ENCODE assay signal across 1 cellular context in genomic region chr17:80036715-80037477, GRCh38.
TF ChIP-seq lines count a peak whose summit lies in the region.

No MANE protein-coding gene starts in this region.

TF ChIP-seq in liver, 16 proteins besides CTCF, POLR2A, EP300 and RAD21 (continued from another document):
- TF ChIP-seq REST (IDR thresholded peaks at IDR 0.05) = no peak
- TF ChIP-seq EGR1 (IDR thresholded peaks at IDR 0.05; ENCODE audit: low read depth in 2 of 2) = no peak
- no peak for TF ChIP-seq NR2F2 (IDR thresholded peaks at IDR 0.05)
